Comparison of ENCODE assay signal across 8 cellular contexts in the genomic region with DNA sequence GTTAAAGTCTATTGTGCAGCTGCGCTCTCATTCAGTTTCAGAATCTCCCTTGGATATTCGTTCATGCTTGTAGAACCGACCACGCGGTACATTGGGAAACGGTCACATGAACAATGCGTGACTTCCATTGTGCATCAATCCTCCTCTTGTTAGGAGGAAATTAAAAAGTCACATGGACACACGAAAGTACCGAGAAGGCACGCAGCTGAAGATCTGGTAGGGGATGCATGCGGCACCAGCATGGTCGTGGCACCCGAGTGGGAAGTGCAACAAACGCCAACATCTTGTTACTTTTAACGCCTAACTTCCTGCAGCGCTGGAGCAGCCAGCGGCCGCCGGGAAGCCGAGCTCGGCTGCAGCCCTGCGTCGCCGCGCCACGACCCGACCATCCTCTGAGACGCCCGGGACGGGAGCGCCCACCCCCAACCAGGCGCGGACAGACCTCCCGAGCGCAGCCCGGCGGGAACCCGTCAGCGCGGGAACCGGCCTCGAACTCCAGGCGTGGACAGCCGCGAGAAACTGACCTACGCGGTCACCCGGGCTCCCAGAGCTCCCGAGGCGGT. TPM values are rescaled to one million over a fixed set of nuclear protein-coding genes. Genes with fewer than 3 reads are reported as not detected.
DNase-seq lines count a peak whose midpoint lies in the region; ATAC-seq, FAIRE-seq and TF ChIP-seq lines count a peak whose summit lies in the region.

No MANE protein-coding gene starts in this region.

- CTCF ChIA-PET in PC-3 (lab: Charles Lee), result interaction anchor here (0.6 kb wide), 1 partner anchor 69 kb away, joined by 5 read pairs; no protein-coding TSS in a partner anchor

- H3F3A ChIP-seq in PC-3 (ENCODE audit: low read length, unreplicated experiment), result no peaks in the 10 kb centered on the region

- peak; percentile 31 for ATAC-seq in PC-3
- peak; percentile 21 for ATAC-seq in activated naive CD8-positive, alpha-beta T cell treated with anti-CD3 and anti-CD28 coated beads, Interleukin-2, amount 50 U/mL, for 24 hours

- no peak for TF ChIP-seq CTCF in PC-3 (conservative IDR thresholded peaks at IDR 0.05; ENCODE audit: low read depth, low read length)
- TF ChIP-seq CTCF in glutamatergic neuron (IDR thresholded peaks at IDR 0.05; ENCODE audit: partially characterized antibody, unreplicated experiment), result no peak
- TF ChIP-seq CTCF in neutrophil (IDR thresholded peaks at IDR 0.05), result no peak
- TF ChIP-seq CTCF in uterus (IDR thresholded peaks at IDR 0.05), result no peak

- H3K9ac ChIP-seq in Karpas-422 (ENCODE audit: low read length) (peak overlapping the region; percentile 20; the same call in 1 of the 2 replicates), PC-3 (ENCODE audit: low read length) (peak overlapping the region; percentile 83)

- H3K27me3 ChIP-seq in Karpas-422 (ENCODE audit: low read length) (no peaks in the 10 kb centered on the region), PC-3 (ENCODE audit: low read length) (no peaks in the 10 kb centered on the region), neutrophil (no peaks in the 10 kb centered on the region), uterus (no peaks in the 10 kb centered on the region)

- peaks cover 6% of the 10 kb centered on the region for H3K4me1 ChIP-seq in Karpas-422 (ENCODE audit: low read length)
- H3K4me1 ChIP-seq in PC-3 (ENCODE audit: insufficient read depth, low read length), result peaks cover 24% of the 10 kb centered on the region
- peaks cover 17 to 21% of the 10 kb centered on the region in 2 experiments for H3K4me1 ChIP-seq in neutrophil (ENCODE audit: control insufficient read depth in 1 of 2, insufficient read depth in 1 of 2, low read depth in 1 of 2, low read length in 1 of 2)
- H3K4me1 ChIP-seq in uterus, result no peaks in the 10 kb centered on the region

- H3K79me2 ChIP-seq in Karpas-422 (ENCODE audit: low read length) (no peaks in the 10 kb centered on the region), PC-3 (ENCODE audit: low read length) (peaks cover 20% of the 10 kb centered on the region; the same call in 1 of the 2 replicates)

- H4K20me1 ChIP-seq in Karpas-422 (ENCODE audit: insufficient read depth, low read depth, low read length) (no peaks in the 10 kb centered on the region), PC-3 (ENCODE audit: low read length) (no peaks in the 10 kb centered on the region)

- H3K4me1 Mint-ChIP-seq in activated naive CD8-positive, alpha-beta T cell treated with anti-CD3 and anti-CD28 coated beads, Interleukin-2, amount 50 U/mL, for 24 hours, result peaks cover 31% of the 10 kb centered on the region
- H3K4me1 Mint-ChIP-seq in glutamatergic neuron (ENCODE audit: low read depth, unreplicated experiment), result peaks cover 4% of the 10 kb centered on the region

- FAIRE-seq in GM12891 (lab: Jason Lieb, UNC), result peak; percentile 28

- H3K4me3 ChIP-seq in Karpas-422 (ENCODE audit: low read length) (peak overlapping the region; percentile 51; the same call in 1 of the 2 replicates), PC-3 (ENCODE audit: low read length) (peak overlapping the region; percentile 80), neutrophil (ENCODE audit: low read depth in 1 of 2, low read length in 1 of 2) (peak overlapping the region; percentile 80 to 89), uterus (peak overlapping the region; percentile 60 to 68)

- intact Hi-C loops in PC-3 (cut with micrococcal nuclease) (loop anchor here (5.0 kb wide), 1 partner anchor 955 kb away; the partner anchor contains the start of gene ZNF521), uterus (cut with DNase I; ENCODE audit: low total_unique reads) (no loop called here)

- no peaks in the 10 kb centered on the region for H3K9me2 ChIP-seq in Karpas-422 (replicated peaks; ENCODE audit: insufficient read depth, low read length)
- H3K9me2 ChIP-seq in PC-3 (replicated peaks; ENCODE audit: low read length), result no peaks in the 10 kb centered on the region

- TF ChIP-seq POLR2A in GM12891 (IDR thresholded peaks at IDR 0.05; ENCODE audit: low read depth, low read length) (no peak), uterus (IDR thresholded peaks at IDR 0.05) (no peak)

- no peaks in the 10 kb centered on the region for H3K36me3 Mint-ChIP-seq in activated naive CD8-positive, alpha-beta T cell treated with anti-CD3 and anti-CD28 coated beads, Interleukin-2, amount 50 U/mL, for 24 hours (ENCODE audit: low read depth)
- H3K36me3 Mint-ChIP-seq in glutamatergic neuron (ENCODE audit: unreplicated experiment), result no peaks in the 10 kb centered on the region

- no peak overlapping the region for H2AFZ ChIP-seq in Karpas-422 (ENCODE audit: low read length)
- H2AFZ ChIP-seq in PC-3 (ENCODE audit: low read length), result peak overlapping the region; percentile 93

- H3K4me2 ChIP-seq in Karpas-422 (ENCODE audit: low read depth, low read length, poor library complexity, severe bottlenecking), result peak overlapping the region; percentile 59
- peak overlapping the region; percentile 93 for H3K4me2 ChIP-seq in PC-3 (ENCODE audit: low read length)

- H3K27ac ChIP-seq in Karpas-422 (ENCODE audit: low read length) (no peak overlapping the region), PC-3 (ENCODE audit: low read length) (peak overlapping the region; percentile 24), neutrophil (peak overlapping the region; percentile 68), uterus (peak overlapping the region; percentile 79 to 85)

- POLR2A ChIA-PET in PC-3 (lab: Charles Lee; ENCODE audit: unreplicated experiment), result interaction anchor here (0.6 kb wide), 1 partner anchor 515 kb away, joined by 5 read pairs; no protein-coding TSS in a partner anchor

- H3K4me3 Mint-ChIP-seq in activated naive CD8-positive, alpha-beta T cell treated with anti-CD3 and anti-CD28 coated beads, Interleukin-2, amount 50 U/mL, for 24 hours, result peak overlapping the region; percentile 77
- H3K4me3 Mint-ChIP-seq in glutamatergic neuron (ENCODE audit: unreplicated experiment), result peak overlapping the region; percentile 93

- peaks cover 9% of the 10 kb centered on the region for H3K27me3 Mint-ChIP-seq in activated naive CD8-positive, alpha-beta T cell treated with anti-CD3 and anti-CD28 coated beads, Interleukin-2, amount 50 U/mL, for 24 hours
- H3K27me3 Mint-ChIP-seq in glutamatergic neuron (ENCODE audit: unreplicated experiment), result no peaks in the 10 kb centered on the region

- H3K9me3 ChIP-seq in Karpas-422 (ENCODE audit: low read length) (no peaks in the 10 kb centered on the region), PC-3 (ENCODE audit: low read length) (no peaks in the 10 kb centered on the region), neutrophil (no peaks in the 10 kb centered on the region), uterus (no peaks in the 10 kb centered on the region)

- peak overlapping the region; percentile 52 for H3K27ac Mint-ChIP-seq in activated naive CD8-positive, alpha-beta T cell treated with anti-CD3 and anti-CD28 coated beads, Interleukin-2, amount 50 U/mL, for 24 hours
- peak overlapping the region; percentile 82 for H3K27ac Mint-ChIP-seq in glutamatergic neuron (ENCODE audit: unreplicated experiment)

- H3K36me3 ChIP-seq in Karpas-422 (ENCODE audit: insufficient read depth, low read length), result no peaks in the 10 kb centered on the region
- H3K36me3 ChIP-seq in PC-3 (ENCODE audit: low read depth, low read length), result no peaks in the 10 kb centered on the region
- no peaks in the 10 kb centered on the region for H3K36me3 ChIP-seq in neutrophil
- H3K36me3 ChIP-seq in uterus, result no peaks in the 10 kb centered on the region

- DNase-seq in GM12891 (ENCODE audit: insufficient read length, low spot score) (no peak), Karpas-422 (no peak), PC-3 (peak; percentile 55), glutamatergic neuron (no peak), uterus (peak; percentile 38 to 67), NK-92 (lab: John Stamatoyannopoulos, UW; ENCODE audit: unreplicated experiment) (no peak)
- peak; percentile 36 for DNase-seq in activated naive CD8-positive, alpha-beta T cell treated with anti-CD3 and anti-CD28 coated beads, Interleukin-2, amount 50 U/mL, for 24 hours

- no peaks in the 10 kb centered on the region for H3K9me3 Mint-ChIP-seq in activated naive CD8-positive, alpha-beta T cell treated with anti-CD3 and anti-CD28 coated beads, Interleukin-2, amount 50 U/mL, for 24 hours
- peaks cover 2% of the 10 kb centered on the region for H3K9me3 Mint-ChIP-seq in glutamatergic neuron (ENCODE audit: unreplicated experiment)

- BruUV-seq in PC-3 (replicated peaks; lab: Mats Ljungman, UMichigan), result TSS peak; percentile 42

TF ChIP-seq in GM12891, 5 proteins besides CTCF, POLR2A, EP300 and RAD21:
- TF ChIP-seq SPI1 (IDR thresholded peaks at IDR 0.05; ENCODE audit: low read depth, low read length), result no peak
- TF ChIP-seq POU2F2 (IDR thresholded peaks at IDR 0.05; ENCODE audit: low read depth, low read length), result no peak
- no peak for TF ChIP-seq POLR2AphosphoS5 (IDR thresholded peaks at IDR 0.05; ENCODE audit: low read depth, low read length)
- TF ChIP-seq TAF1 (IDR thresholded peaks at IDR 0.05; ENCODE audit: low read depth, low read length), result no peak
- no peak for TF ChIP-seq PAX5 (IDR thresholded peaks at IDR 0.05; ENCODE audit: insufficient read depth, low read length, severe bottlenecking)

RNA-seq across cellular contexts. Expression of gene OSBPL1A, which starts 0.4 kb away (rescaled TPM):
- polyA plus RNA-seq in GM12891 (2012; ENCODE audit: low read depth, missing spikeins), result 0.05 TPM
- total RNA-seq in Karpas-422 (2014; rRNA removed; shearing (Covaris generic); ENCODE audit: low replicate concordance), result 1.1 TPM in 1 of 2 replicates, not detected in the other
- total RNA-seq in PC-3 (2014; rRNA removed) (31.1 and 39.7 TPM in 2 replicates), glutamatergic neuron (ENCODE audit: unreplicated experiment) (27.5 TPM), uterus (10 to 100 TPM; 49.4 to 72.4 (median 62.5) TPM)

RNA-seq across cellular contexts. Expression of gene IMPACT, which starts 29.3 kb away (rescaled TPM):
- polyA plus RNA-seq in GM12891 (2012; ENCODE audit: low read depth, missing spikeins), result 0.17 TPM
- total RNA-seq in Karpas-422 (2014; rRNA removed; shearing (Covaris generic); ENCODE audit: low replicate concordance), result 31.9 and 48.8 TPM in 2 replicates
- total RNA-seq in PC-3 (2014; rRNA removed) (18.8 and 19.9 TPM in 2 replicates), glutamatergic neuron (ENCODE audit: unreplicated experiment) (11.6 TPM), uterus (10 to 100 TPM in 2 of 4 donors, 1 to 10 TPM in 2; 4.1 to 63.9 (median 15.1) TPM)

Comparison
In these comparisons a context has a peak if more than half of its experiments do, and no peak if none do; other contexts are left out.
1. DNase-seq: peak in PC-3 (single experiment), activated naive CD8-positive, alpha-beta T cell treated with anti-CD3 and anti-CD28 coated beads, Interleukin-2, amount 50 U/mL, for 24 hours (single experiment) and uterus (2 of 2); none in GM12891 (single experiment), Karpas-422 (single experiment), glutamatergic neuron (single experiment) and NK-92 (single experiment).
2. RNA of gene OSBPL1A, which starts 0.4 kb away (total RNA-seq): 49.4 to 72.4 TPM in uterus, 31.1 to 39.7 TPM in PC-3 and 27.5 TPM in glutamatergic neuron (single experiment); 1.1 TPM in Karpas-422; every median in the first group is over 10 times any median in the second.
3. Peak in every context shown above with its lines, with median percentiles within 50 percentile points of each other: H3K4me3 ChIP-seq.